In genomic region chr21:36851121-36851520, GRCh38 we compare ENCODE assay signal across 16 cellular contexts.
DNase-seq lines count a peak whose midpoint lies in the region; ATAC-seq lines count a peak whose summit lies in the region.
"Had no signal": no experiment of that assay in that cellular context is flagged by ENCODE, and none has a peak within 500 bp of the region (broad histone marks: within the 10 kb centered on the region; RNA-seq: fewer than 3 reads in every experiment).

No MANE protein-coding gene starts in this region.

- no peaks in the 10 kb centered on the region for H3K36me3 ChIP-seq in stomach smooth muscle (ENCODE audit: control insufficient read depth in 2 of 2, insufficient read depth in 2 of 2, low read length in 2 of 2)
- H3K36me3 ChIP-seq: BE2C had no signal

- no peak overlapping the region for H3K4me3 ChIP-seq in stomach smooth muscle (ENCODE audit: low read length in 2 of 2)
- H3K4me3 ChIP-seq: GM23338 had no signal

- DNase-seq in inferior parietal cortex (ENCODE audit: extremely low spot score) (peak; percentile 19), GDM1 (lab: John Stamatoyannopoulos, UW) (no peak), left ventricle myocardium superior (no peak)
- DNase-seq in stimulated activated naive CD8-positive, alpha-beta T cell treated with anti-CD3 and anti-CD28 coated beads, Interleukin-15, Interleukin-2, amounts not matched to agents 100 U/mL and 50 U/mL, for 24 hours: no peak
- DNase-seq: ACHN; BE2C; CD4-positive, CD25-positive, alpha-beta regulatory T cell; CD8-positive, alpha-beta memory T cell; COR-L47; H7; HFFc6 had no signal

- intact Hi-C loops in left ventricle myocardium superior (cut with micrococcal nuclease): loop anchor here (10.0 kb wide), 1 partner anchor 96 kb away; no protein-coding TSS in a partner anchor

- peaks cover 6% of the 10 kb centered on the region for H3K4me1 ChIP-seq in stomach smooth muscle (ENCODE audit: control insufficient read depth, insufficient read depth, low read length)
- H3K4me1 ChIP-seq: BE2C had no signal

- no peaks in the 10 kb centered on the region for H3K27me3 ChIP-seq in stomach smooth muscle (ENCODE audit: control insufficient read depth in 1 of 2, insufficient read depth in 2 of 2, low read length in 2 of 2)
- H3K27me3 ChIP-seq: BE2C had no signal

- no peak overlapping the region for H3K9ac ChIP-seq in stomach smooth muscle (ENCODE audit: low read length in 2 of 2)

- H3K27ac ChIP-seq in angular gyrus (ENCODE audit: low read depth, low read length): peak overlapping the region; percentile 29
- peak overlapping the region; percentile 0 for H3K27ac ChIP-seq in stomach smooth muscle (ENCODE audit: low read length)
- H3K27ac ChIP-seq: HL-60 had no signal

- no peak for ATAC-seq in left ventricle myocardium superior
- ATAC-seq in stimulated activated naive CD8-positive, alpha-beta T cell treated with anti-CD3 and anti-CD28 coated beads, Interleukin-15, Interleukin-2, amounts not matched to agents 100 U/mL and 50 U/mL, for 24 hours: no peak
- ATAC-seq: GM23338, HCT116 had no signal

- no peaks in the 10 kb centered on the region for H3K9me3 ChIP-seq in stomach smooth muscle (ENCODE audit: control insufficient read depth in 2 of 2, low read length in 2 of 2)
- H3K9me3 ChIP-seq: BE2C had no signal
